Comparison of ENCODE assay signal across 8 cellular contexts in the genomic region with DNA sequence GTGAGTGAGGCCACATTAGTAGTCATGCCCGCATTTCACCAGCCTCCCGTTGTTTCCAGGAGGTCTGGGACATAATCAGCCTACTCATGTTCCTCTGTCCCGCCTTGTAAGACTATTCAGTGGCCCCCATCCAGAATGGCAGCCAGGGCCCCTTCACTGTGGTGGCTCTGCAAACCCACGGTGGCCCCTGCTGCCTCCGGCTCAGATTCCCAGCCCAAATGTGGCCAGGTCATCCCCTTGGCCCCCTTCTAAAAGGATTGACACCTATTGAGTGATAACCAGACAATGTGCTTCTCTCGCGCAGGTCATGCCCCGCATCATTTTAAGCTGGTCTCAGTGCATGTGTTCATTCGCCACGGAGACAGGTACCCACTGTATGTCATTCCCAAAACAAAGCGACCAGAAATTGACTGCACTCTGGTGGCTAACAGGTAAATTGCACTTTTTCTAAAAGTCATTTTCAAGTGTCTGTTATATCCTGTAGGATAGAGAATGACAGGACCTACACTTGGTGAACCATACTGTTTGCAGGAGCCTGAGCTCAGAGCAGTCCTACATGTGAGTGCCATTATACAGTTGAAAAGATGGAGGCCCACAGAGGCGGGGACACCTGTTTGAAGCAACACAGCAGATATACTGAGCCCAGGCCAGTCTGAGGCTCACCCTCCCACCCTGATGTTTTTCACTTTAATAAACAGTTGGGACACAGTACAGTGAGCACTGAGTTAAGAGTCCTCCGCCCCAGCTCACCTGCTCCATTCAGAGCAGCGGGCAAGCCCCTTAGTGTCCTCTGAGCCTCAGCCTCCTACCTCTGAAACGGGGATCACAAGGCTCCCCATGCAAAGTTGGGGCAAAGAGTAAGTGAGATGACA. TPM values are rescaled to one million over a fixed set of nuclear protein-coding genes. Genes with fewer than 3 reads are reported as not detected.
DNase-seq lines count a peak whose midpoint lies in the region; ATAC-seq and TF ChIP-seq lines count a peak whose summit lies in the region.

No MANE protein-coding gene starts in this region.

- no peaks in the 10 kb centered on the region for H3K9me3 ChIP-seq in DND-41 (ENCODE audit: insufficient read depth, low read length, severe bottlenecking)
- no peaks in the 10 kb centered on the region for H3K9me3 ChIP-seq in PC-3 (ENCODE audit: low read length)

- H3K79me2 ChIP-seq in DND-41 (ENCODE audit: insufficient read depth, low read length): peaks cover 54% of the 10 kb centered on the region
- H3K79me2 ChIP-seq in PC-3 (ENCODE audit: low read length): no peaks in the 10 kb centered on the region

- H3K27me3 Mint-ChIP-seq in endothelial cell (ENCODE audit: unreplicated experiment): peaks cover 9% of the 10 kb centered on the region
- no peaks in the 10 kb centered on the region for H3K27me3 Mint-ChIP-seq in natural killer cell (ENCODE audit: low read depth in 2 of 2)

- no peak overlapping the region for H3K4me2 ChIP-seq in DND-41 (ENCODE audit: insufficient read depth, low read length)
- no peak overlapping the region for H3K4me2 ChIP-seq in PC-3 (ENCODE audit: low read length)

- H3K9ac ChIP-seq in DND-41 (ENCODE audit: low read depth, low read length) (no peak overlapping the region), PC-3 (ENCODE audit: low read length) (no peak overlapping the region)

- H3K4me1 ChIP-seq in DND-41 (ENCODE audit: insufficient read depth, low read length) (peaks cover 11% of the 10 kb centered on the region), PC-3 (ENCODE audit: insufficient read depth, low read length) (peaks cover 28% of the 10 kb centered on the region)

- no peak overlapping the region for H3K4me3 ChIP-seq in DND-41 (ENCODE audit: low read depth in 1 of 2, low read length in 2 of 2)
- no peak overlapping the region for H3K4me3 ChIP-seq in PC-3 (ENCODE audit: low read length)

- H3K36me3 ChIP-seq in DND-41 (ENCODE audit: insufficient read depth, low read length) (peaks cover 97% of the 10 kb centered on the region), PC-3 (ENCODE audit: low read depth, low read length) (no peaks in the 10 kb centered on the region)

- DNase-seq in 8988T (peak; percentile 34), DND-41 (no peak), PC-3 (peak; percentile 42), endothelial cell (ENCODE audit: low spot score) (no peak), natural killer cell (no peak)
- DNase-seq in effector CD4-positive, alpha-beta T cell: no peak
- no peak for DNase-seq in NK-92 treated with Interleukin-12 subunit alpha and Interleukin-12 subunit beta, amount 100 ng/mL, for 24 hours (lab: John Stamatoyannopoulos, UW)

- TF ChIP-seq CTCF in DND-41 (IDR thresholded peaks at IDR 0.05; ENCODE audit: borderline replicate concordance, extremely low read depth, low read length, poor library complexity, severe bottlenecking) (peak; percentile 77), PC-3 (conservative IDR thresholded peaks at IDR 0.05; ENCODE audit: low read depth, low read length) (peak; percentile 62), endothelial cell (IDR thresholded peaks at IDR 0.05; ENCODE audit: unreplicated experiment) (peak; percentile 82), natural killer cell (IDR thresholded peaks at IDR 0.05) (peak; percentile 60)

- H4K20me1 ChIP-seq in DND-41 (ENCODE audit: insufficient read depth, low read length) (peaks cover 3% of the 10 kb centered on the region; the same call in 1 of the 2 replicates), PC-3 (ENCODE audit: low read length) (no peaks in the 10 kb centered on the region)

- H3K4me3 Mint-ChIP-seq in endothelial cell (ENCODE audit: unreplicated experiment): no peak overlapping the region
- H3K4me3 Mint-ChIP-seq in natural killer cell: no peak overlapping the region

- H3F3A ChIP-seq in PC-3 (ENCODE audit: low read length, unreplicated experiment): no peaks in the 10 kb centered on the region

- H3K27ac ChIP-seq in DND-41 (ENCODE audit: low read length) (peak overlapping the region; percentile 67), PC-3 (ENCODE audit: low read length) (no peak overlapping the region)

- peaks cover 13% of the 10 kb centered on the region for H3K36me3 Mint-ChIP-seq in endothelial cell (ENCODE audit: low read depth, unreplicated experiment)
- no peaks in the 10 kb centered on the region for H3K36me3 Mint-ChIP-seq in natural killer cell

- BruUV-seq in PC-3 (replicated peaks; lab: Mats Ljungman, UMichigan): no TSS peak

- no peak overlapping the region for H2AFZ ChIP-seq in DND-41 (ENCODE audit: low read depth, low read length)
- H2AFZ ChIP-seq in PC-3 (ENCODE audit: low read length): no peak overlapping the region

- CTCF ChIA-PET in PC-3 (lab: Charles Lee): no interaction called here

- H3K4me1 Mint-ChIP-seq in endothelial cell (ENCODE audit: unreplicated experiment) (peaks cover 18% of the 10 kb centered on the region), natural killer cell (peaks cover 18 to 20% of the 10 kb centered on the region in 2 donors)

- intact Hi-C loops in PC-3 (cut with micrococcal nuclease) (no loop called here), natural killer cell (cut with micrococcal nuclease) (loop anchor here (1.0 kb wide), 1 partner anchor 48 kb away; a partner anchor contains a TSS)

- no peaks in the 10 kb centered on the region for H3K9me2 ChIP-seq in PC-3 (replicated peaks; ENCODE audit: low read length)

- ATAC-seq in DND-41 (ENCODE audit: insufficient read depth, low read depth) (peak; percentile 65), HG03066 (IDR thresholded peaks at IDR 0.05; ENCODE audit: low read depth, unreplicated experiment) (peak; percentile 68), PC-3 (no peak; the same call in 1 of the 2 replicates), natural killer cell (peak; percentile 42 to 77 (median 75))

- peak overlapping the region; percentile 72 for H3K27ac Mint-ChIP-seq in endothelial cell (ENCODE audit: unreplicated experiment)
- H3K27ac Mint-ChIP-seq in natural killer cell: no peak overlapping the region

- no peaks in the 10 kb centered on the region for H3K27me3 ChIP-seq in DND-41 (ENCODE audit: insufficient read depth, low read length, poor library complexity)
- no peaks in the 10 kb centered on the region for H3K27me3 ChIP-seq in PC-3 (ENCODE audit: low read length)

- H3K9me3 Mint-ChIP-seq in endothelial cell (ENCODE audit: unreplicated experiment): no peaks in the 10 kb centered on the region
- no peaks in the 10 kb centered on the region for H3K9me3 Mint-ChIP-seq in natural killer cell

- POLR2A ChIA-PET in PC-3 (lab: Charles Lee; ENCODE audit: unreplicated experiment): no interaction called here

RNA-seq across cellular contexts. Expression of a gene that starts 47.7 kb away (rescaled TPM):
- total RNA-seq in PC-3 (2014; rRNA removed) (6.2 and 16.6 TPM in 2 replicates), endothelial cell (ENCODE audit: unreplicated experiment) (4.4 TPM), natural killer cell (10 to 100 TPM; 13.0 to 32.4 (median 21.7) TPM)

Comparison
In these comparisons a context has a peak if more than half of its experiments do, and no peak if none do; other contexts are left out.
1. DNase-seq: peak in 8988T (single experiment) and PC-3 (single experiment); none in DND-41 (single experiment), endothelial cell (single experiment), natural killer cell (single experiment), effector CD4-positive, alpha-beta T cell (single experiment) and NK-92 treated with Interleukin-12 subunit alpha and Interleukin-12 subunit beta, amount 100 ng/mL, for 24 hours (single experiment).
2. Peak in every context shown above with its lines, with median percentiles within 50 percentile points of each other: CTCF ChIP-seq.